ENCODE assay signal across 1 cellular context in the genomic region with DNA sequence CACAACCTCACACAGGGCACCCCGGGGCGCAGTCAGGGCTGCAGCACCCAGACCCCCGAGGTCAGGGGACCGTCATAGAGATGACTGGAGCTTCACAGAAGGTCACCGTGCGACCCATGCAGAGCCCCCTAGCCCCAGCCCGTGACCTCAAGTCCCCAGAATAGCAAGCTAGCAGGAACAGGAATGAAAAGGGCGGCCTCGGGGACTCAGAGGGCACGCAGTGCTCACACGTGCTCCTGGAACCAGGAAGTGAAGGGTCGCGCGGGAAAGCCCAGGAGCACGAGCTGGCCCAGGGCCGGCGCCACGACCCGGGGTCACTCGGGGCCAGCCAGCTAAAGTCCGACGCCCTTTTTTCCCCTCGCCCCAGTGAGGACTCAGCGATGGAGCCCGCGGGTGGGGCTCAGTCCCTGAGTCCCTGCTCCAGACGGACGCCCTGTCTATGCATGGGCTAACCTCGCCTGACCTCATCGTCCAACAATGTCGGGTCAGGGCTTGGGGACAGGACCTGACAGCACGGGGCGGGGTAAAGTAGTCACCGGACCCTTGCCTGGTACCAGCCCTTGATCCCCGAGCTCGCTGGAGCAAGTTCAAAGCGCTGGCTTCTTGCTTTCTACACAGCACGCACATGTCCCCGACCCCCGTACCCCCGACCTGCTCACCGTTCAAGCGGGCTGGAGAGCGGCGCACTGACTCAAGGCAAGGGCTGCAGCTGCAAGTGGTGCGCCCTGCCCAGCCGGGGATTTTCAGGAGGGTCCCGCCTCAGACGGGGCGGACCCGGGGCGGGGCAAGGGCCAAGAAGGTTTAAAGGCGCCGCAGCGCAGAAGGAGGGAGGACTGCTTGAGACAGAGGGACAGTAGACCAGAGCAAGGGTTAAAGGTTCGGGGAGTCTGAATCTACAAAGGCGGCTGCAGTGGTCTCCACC.
TF ChIP-seq lines count a peak whose summit lies in the region.

A gene (minus strand): TSS at position 717 of the 922 bp plus-strand sequence. CDS start 4,998 bp downstream, outside the sequence.

TF ChIP-seq in K562, 482 proteins besides CTCF, POLR2A, EP300 and RAD21 (continued from another document and continues in another):
- no peak for TF ChIP-seq BRCA1 (IDR thresholded peaks at IDR 0.05)
- TF ChIP-seq BRCA1 (CRISPR knock-in tag; IDR thresholded peaks at IDR 0.05): no peak
- TF ChIP-seq TBP (optimal IDR thresholded peaks at IDR 0.05; ENCODE audit: low read depth, low read length): peak; percentile 94
- TF ChIP-seq SAP30 (IDR thresholded peaks at IDR 0.05; ENCODE audit: borderline replicate concordance, insufficient read depth, low read depth, low read length, poor library complexity, severe bottlenecking): peak; percentile 51
- peak; percentile 87 for TF ChIP-seq TAF7 (tag; IDR thresholded peaks at IDR 0.05)
- TF ChIP-seq POLR2H (tag; IDR thresholded peaks at IDR 0.05; ENCODE audit: low read depth): peak; percentile 89
- TF ChIP-seq PRPF4 (IDR thresholded peaks at IDR 0.05; ENCODE audit: insufficient read depth, low read depth, low read length, poor library complexity, severe bottlenecking): peak; percentile 73
- TF ChIP-seq BRD4 (IDR thresholded peaks at IDR 0.05): peak; percentile 72
- peak; percentile 62; the same call in 1 of the 2 replicates for TF ChIP-seq CBX1 (IDR thresholded peaks at IDR 0.05; ENCODE audit: low read depth)
- TF ChIP-seq, protein P1, sequence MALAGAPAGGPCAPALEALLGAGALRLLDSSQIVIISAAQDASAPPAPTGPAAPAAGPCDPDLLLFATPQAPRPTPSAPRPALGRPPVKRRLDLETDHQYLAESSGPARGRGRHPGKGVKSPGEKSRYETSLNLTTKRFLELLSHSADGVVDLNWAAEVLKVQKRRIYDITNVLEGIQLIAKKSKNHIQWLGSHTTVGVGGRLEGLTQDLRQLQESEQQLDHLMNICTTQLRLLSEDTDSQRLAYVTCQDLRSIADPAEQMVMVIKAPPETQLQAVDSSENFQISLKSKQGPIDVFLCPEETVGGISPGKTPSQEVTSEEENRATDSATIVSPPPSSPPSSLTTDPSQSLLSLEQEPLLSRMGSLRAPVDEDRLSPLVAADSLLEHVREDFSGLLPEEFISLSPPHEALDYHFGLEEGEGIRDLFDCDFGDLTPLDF (CRISPR knock-in tag; IDR thresholded peaks at IDR 0.05): peak; percentile 43
- TF ChIP-seq FOXP1 (CRISPR knock-in tag; IDR thresholded peaks at IDR 0.05): peak; percentile 81; the same call in 1 of the 2 replicates
- no peak for TF ChIP-seq ZNF444 (CRISPR knock-in tag; IDR thresholded peaks at IDR 0.05)
- TF ChIP-seq ESRRB (CRISPR knock-in tag; IDR thresholded peaks at IDR 0.05; ENCODE audit: borderline replicate concordance): no peak
- TF ChIP-seq POLR2AphosphoS2 (IDR thresholded peaks at IDR 0.05; ENCODE audit: low read length): 0 out of 2 replicates have a peak, but pooled peaks have one; percentile 45
- TF ChIP-seq SIN3A (IDR thresholded peaks at IDR 0.05; ENCODE audit: borderline replicate concordance in 2 of 2, control insufficient read depth in 1 of 2, low read depth in 2 of 2, low read length in 2 of 2): 0 out of 4 replicates have a peak, but pooled peaks of 1 of the 2 experiments have one; percentile 54
- TF ChIP-seq NFRKB (IDR thresholded peaks at IDR 0.05; ENCODE audit: low read depth): peak; percentile 84; the same call in 1 of the 2 replicates
- TF ChIP-seq NCOA6 (IDR thresholded peaks at IDR 0.05): peak; percentile 47; the same call in 1 of the 2 replicates
- TF ChIP-seq RCOR1 (IDR thresholded peaks at IDR 0.05; ENCODE audit: borderline replicate concordance in 1 of 2, low read depth in 2 of 2, low read length in 2 of 2): no peak; a peak in 1 of 4 replicates
- TF ChIP-seq, protein P2, sequence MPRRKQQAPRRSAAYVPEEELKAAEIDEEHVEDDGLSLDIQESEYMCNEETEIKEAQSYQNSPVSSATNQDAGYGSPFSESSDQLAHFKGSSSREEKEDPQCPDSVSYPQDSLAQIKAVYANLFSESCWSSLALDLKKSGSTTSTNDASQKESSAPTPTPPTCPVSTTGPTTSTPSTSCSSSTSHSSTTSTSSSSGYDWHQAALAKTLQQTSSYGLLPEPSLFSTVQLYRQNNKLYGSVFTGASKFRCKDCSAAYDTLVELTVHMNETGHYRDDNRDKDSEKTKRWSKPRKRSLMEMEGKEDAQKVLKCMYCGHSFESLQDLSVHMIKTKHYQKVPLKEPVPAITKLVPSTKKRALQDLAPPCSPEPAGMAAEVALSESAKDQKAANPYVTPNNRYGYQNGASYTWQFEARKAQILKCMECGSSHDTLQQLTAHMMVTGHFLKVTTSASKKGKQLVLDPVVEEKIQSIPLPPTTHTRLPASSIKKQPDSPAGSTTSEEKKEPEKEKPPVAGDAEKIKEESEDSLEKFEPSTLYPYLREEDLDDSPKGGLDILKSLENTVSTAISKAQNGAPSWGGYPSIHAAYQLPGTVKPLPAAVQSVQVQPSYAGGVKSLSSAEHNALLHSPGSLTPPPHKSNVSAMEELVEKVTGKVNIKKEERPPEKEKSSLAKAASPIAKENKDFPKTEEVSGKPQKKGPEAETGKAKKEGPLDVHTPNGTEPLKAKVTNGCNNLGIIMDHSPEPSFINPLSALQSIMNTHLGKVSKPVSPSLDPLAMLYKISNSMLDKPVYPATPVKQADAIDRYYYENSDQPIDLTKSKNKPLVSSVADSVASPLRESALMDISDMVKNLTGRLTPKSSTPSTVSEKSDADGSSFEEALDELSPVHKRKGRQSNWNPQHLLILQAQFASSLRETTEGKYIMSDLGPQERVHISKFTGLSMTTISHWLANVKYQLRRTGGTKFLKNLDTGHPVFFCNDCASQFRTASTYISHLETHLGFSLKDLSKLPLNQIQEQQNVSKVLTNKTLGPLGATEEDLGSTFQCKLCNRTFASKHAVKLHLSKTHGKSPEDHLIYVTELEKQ (CRISPR knock-in tag; IDR thresholded peaks at IDR 0.05): no peak
- peak; percentile 60 for TF ChIP-seq ELF2 (CRISPR knock-in tag; IDR thresholded peaks at IDR 0.05)
- peak; percentile 90 for TF ChIP-seq TAF9B (IDR thresholded peaks at IDR 0.05; ENCODE audit: partially characterized antibody)
- TF ChIP-seq, protein P3, sequence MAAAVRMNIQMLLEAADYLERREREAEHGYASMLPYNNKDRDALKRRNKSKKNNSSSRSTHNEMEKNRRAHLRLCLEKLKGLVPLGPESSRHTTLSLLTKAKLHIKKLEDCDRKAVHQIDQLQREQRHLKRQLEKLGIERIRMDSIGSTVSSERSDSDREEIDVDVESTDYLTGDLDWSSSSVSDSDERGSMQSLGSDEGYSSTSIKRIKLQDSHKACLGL (CRISPR knock-in tag; IDR thresholded peaks at IDR 0.05; ENCODE audit: borderline replicate concordance, poor library complexity, severe bottlenecking): no peak
- no peak for TF ChIP-seq NELFE (IDR thresholded peaks at IDR 0.05; ENCODE audit: insufficient read depth, insufficient read length)
- TF ChIP-seq MTF1 (CRISPR knock-in tag; IDR thresholded peaks at IDR 0.05; ENCODE audit: borderline replicate concordance): no peak
- no peak for TF ChIP-seq YBX1 (IDR thresholded peaks at IDR 0.05)
- TF ChIP-seq RBM22 (IDR thresholded peaks at IDR 0.05; ENCODE audit: low read depth, low read length, poor library complexity, severe bottlenecking): peak; percentile 91
- TF ChIP-seq CXXC5 (CRISPR knock-in tag; IDR thresholded peaks at IDR 0.05): peak; percentile 67; the same call in 1 of the 2 replicates
- peak; percentile 97 for TF ChIP-seq SUPT5H (IDR thresholded peaks at IDR 0.05)
- TF ChIP-seq, protein P4, sequence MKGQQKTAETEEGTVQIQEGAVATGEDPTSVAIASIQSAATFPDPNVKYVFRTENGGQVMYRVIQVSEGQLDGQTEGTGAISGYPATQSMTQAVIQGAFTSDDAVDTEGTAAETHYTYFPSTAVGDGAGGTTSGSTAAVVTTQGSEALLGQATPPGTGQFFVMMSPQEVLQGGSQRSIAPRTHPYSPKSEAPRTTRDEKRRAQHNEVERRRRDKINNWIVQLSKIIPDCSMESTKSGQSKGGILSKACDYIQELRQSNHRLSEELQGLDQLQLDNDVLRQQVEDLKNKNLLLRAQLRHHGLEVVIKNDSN (CRISPR knock-in tag; IDR thresholded peaks at IDR 0.05): peak; percentile 64
- TF ChIP-seq GTF2F1 (IDR thresholded peaks at IDR 0.05; ENCODE audit: low read depth, low read length): peak; percentile 55; the same call in 1 of the 2 replicates
- TF ChIP-seq SAFB (IDR thresholded peaks at IDR 0.05; ENCODE audit: borderline replicate concordance, low read depth, low read length): no peak
- TF ChIP-seq ZBTB1 (CRISPR knock-in tag; IDR thresholded peaks at IDR 0.05; ENCODE audit: borderline replicate concordance, low read depth): no peak; the same call in 1 of the 2 replicates
- TF ChIP-seq FOXA3 (CRISPR knock-in tag; conservative IDR thresholded peaks at IDR 0.05 in 1 of 2, IDR thresholded peaks at IDR 0.05 in 1 of 2): 0 out of 4 replicates have a peak, but pooled peaks of 1 of the 2 experiments have one; percentile 32
- peak; percentile 91 for TF ChIP-seq FOSL1 (tag; conservative IDR thresholded peaks at IDR 0.05)
- TF ChIP-seq, protein P5, sequence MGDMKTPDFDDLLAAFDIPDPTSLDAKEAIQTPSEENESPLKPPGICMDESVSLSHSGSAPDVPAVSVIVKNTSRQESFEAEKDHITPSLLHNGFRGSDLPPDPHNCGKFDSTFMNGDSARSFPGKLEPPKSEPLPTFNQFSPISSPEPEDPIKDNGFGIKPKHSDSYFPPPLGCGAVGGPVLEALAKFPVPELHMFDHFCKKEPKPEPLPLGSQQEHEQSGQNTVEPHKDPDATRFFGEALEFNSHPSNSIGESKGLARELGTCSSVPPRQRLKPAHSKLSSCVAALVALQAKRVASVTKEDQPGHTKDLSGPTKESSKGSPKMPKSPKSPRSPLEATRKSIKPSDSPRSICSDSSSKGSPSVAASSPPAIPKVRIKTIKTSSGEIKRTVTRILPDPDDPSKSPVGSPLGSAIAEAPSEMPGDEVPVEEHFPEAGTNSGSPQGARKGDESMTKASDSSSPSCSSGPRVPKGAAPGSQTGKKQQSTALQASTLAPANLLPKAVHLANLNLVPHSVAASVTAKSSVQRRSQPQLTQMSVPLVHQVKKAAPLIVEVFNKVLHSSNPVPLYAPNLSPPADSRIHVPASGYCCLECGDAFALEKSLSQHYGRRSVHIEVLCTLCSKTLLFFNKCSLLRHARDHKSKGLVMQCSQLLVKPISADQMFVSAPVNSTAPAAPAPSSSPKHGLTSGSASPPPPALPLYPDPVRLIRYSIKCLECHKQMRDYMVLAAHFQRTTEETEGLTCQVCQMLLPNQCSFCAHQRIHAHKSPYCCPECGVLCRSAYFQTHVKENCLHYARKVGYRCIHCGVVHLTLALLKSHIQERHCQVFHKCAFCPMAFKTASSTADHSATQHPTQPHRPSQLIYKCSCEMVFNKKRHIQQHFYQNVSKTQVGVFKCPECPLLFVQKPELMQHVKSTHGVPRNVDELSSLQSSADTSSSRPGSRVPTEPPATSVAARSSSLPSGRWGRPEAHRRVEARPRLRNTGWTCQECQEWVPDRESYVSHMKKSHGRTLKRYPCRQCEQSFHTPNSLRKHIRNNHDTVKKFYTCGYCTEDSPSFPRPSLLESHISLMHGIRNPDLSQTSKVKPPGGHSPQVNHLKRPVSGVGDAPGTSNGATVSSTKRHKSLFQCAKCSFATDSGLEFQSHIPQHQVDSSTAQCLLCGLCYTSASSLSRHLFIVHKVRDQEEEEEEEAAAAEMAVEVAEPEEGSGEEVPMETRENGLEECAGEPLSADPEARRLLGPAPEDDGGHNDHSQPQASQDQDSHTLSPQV (IDR thresholded peaks at IDR 0.05): peak; percentile 73
- peak; percentile 74; the same call in 1 of the 2 replicates for TF ChIP-seq HDAC8 (tag; IDR thresholded peaks at IDR 0.05)
